In genomic region chr3:51982352-51982837, GRCh38 we compare ENCODE assay signal across 1 cellular context.
TF ChIP-seq lines count a peak whose summit lies in the region.

No MANE protein-coding gene starts in this region.

TF ChIP-seq in HepG2, 621 proteins besides CTCF, POLR2A, EP300 and RAD21 (continued from another document and continues in another):
- TF ChIP-seq, protein P1, sequence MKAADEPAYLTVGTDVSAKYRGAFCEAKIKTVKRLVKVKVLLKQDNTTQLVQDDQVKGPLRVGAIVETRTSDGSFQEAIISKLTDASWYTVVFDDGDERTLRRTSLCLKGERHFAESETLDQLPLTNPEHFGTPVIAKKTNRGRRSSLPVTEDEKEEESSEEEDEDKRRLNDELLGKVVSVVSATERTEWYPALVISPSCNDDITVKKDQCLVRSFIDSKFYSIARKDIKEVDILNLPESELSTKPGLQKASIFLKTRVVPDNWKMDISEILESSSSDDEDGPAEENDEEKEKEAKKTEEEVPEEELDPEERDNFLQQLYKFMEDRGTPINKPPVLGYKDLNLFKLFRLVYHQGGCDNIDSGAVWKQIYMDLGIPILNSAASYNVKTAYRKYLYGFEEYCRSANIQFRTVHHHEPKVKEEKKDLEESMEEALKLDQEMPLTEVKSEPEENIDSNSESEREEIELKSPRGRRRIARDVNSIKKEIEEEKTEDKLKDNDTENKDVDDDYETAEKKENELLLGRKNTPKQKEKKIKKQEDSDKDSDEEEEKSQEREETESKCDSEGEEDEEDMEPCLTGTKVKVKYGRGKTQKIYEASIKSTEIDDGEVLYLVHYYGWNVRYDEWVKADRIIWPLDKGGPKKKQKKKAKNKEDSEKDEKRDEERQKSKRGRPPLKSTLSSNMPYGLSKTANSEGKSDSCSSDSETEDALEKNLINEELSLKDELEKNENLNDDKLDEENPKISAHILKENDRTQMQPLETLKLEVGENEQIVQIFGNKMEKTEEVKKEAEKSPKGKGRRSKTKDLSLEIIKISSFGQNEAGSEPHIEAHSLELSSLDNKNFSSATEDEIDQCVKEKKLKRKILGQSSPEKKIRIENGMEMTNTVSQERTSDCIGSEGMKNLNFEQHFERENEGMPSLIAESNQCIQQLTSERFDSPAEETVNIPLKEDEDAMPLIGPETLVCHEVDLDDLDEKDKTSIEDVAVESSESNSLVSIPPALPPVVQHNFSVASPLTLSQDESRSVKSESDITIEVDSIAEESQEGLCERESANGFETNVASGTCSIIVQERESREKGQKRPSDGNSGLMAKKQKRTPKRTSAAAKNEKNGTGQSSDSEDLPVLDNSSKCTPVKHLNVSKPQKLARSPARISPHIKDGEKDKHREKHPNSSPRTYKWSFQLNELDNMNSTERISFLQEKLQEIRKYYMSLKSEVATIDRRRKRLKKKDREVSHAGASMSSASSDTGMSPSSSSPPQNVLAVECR (CRISPR knock-in tag; IDR thresholded peaks at IDR 0.05; ENCODE audit: borderline replicate concordance): peak; percentile 28; the same call in 1 of the 2 replicates
- no peak for TF ChIP-seq ZNF546 (CRISPR knock-in tag; conservative IDR thresholded peaks at IDR 0.05)
- no peak for TF ChIP-seq ZFP82 (CRISPR knock-in tag; IDR thresholded peaks at IDR 0.05; ENCODE audit: borderline replicate concordance)
- no peak for TF ChIP-seq ATF7-NPFF (CRISPR knock-in tag; IDR thresholded peaks at IDR 0.05; ENCODE audit: low read depth)
- TF ChIP-seq MED13 (CRISPR knock-in tag; IDR thresholded peaks at IDR 0.05): no peak
- peak; percentile 56; the same call in 1 of the 2 replicates for TF ChIP-seq KLF11 (CRISPR knock-in tag; IDR thresholded peaks at IDR 0.05)
- TF ChIP-seq ZNF83 (CRISPR knock-in tag; IDR thresholded peaks at IDR 0.05; ENCODE audit: borderline replicate concordance): no peak
- TF ChIP-seq, protein P2, sequence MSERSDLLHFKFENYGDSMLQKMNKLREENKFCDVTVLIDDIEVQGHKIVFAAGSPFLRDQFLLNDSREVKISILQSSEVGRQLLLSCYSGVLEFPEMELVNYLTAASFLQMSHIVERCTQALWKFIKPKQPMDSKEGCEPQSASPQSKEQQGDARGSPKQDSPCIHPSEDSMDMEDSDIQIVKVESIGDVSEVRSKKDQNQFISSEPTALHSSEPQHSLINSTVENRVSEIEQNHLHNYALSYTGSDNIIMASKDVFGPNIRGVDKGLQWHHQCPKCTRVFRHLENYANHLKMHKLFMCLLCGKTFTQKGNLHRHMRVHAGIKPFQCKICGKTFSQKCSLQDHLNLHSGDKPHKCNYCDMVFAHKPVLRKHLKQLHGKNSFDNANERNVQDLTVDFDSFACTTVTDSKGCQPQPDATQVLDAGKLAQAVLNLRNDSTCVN (CRISPR knock-in tag; IDR thresholded peaks at IDR 0.05; ENCODE audit: borderline replicate concordance): peak; percentile 79
- TF ChIP-seq ZNF747 (CRISPR knock-in tag; IDR thresholded peaks at IDR 0.05; ENCODE audit: borderline replicate concordance): no peak
- peak; percentile 80 for TF ChIP-seq ZNF619 (CRISPR knock-in tag; IDR thresholded peaks at IDR 0.05)
- TF ChIP-seq HMG20A (CRISPR knock-in tag; IDR thresholded peaks at IDR 0.05; ENCODE audit: borderline replicate concordance): peak; percentile 48; the same call in 1 of the 2 replicates
- no peak for TF ChIP-seq CENPX (CRISPR knock-in tag; IDR thresholded peaks at IDR 0.05)
- no peak for TF ChIP-seq RARG (CRISPR knock-in tag; IDR thresholded peaks at IDR 0.05; ENCODE audit: low read depth)
- peak; percentile 38; the same call in 1 of the 2 replicates for TF ChIP-seq NCOR1 (IDR thresholded peaks at IDR 0.05; ENCODE audit: borderline replicate concordance, low read length)
- TF ChIP-seq, protein P3, sequence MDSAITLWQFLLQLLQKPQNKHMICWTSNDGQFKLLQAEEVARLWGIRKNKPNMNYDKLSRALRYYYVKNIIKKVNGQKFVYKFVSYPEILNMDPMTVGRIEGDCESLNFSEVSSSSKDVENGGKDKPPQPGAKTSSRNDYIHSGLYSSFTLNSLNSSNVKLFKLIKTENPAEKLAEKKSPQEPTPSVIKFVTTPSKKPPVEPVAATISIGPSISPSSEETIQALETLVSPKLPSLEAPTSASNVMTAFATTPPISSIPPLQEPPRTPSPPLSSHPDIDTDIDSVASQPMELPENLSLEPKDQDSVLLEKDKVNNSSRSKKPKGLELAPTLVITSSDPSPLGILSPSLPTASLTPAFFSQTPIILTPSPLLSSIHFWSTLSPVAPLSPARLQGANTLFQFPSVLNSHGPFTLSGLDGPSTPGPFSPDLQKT (CRISPR knock-in tag; IDR thresholded peaks at IDR 0.05; ENCODE audit: borderline replicate concordance): no peak
- TF ChIP-seq ZNF616 (CRISPR knock-in tag; IDR thresholded peaks at IDR 0.05; ENCODE audit: low read depth): no peak
- peak; percentile 21; the same call in 1 of the 2 replicates for TF ChIP-seq TAF1 (CRISPR knock-in tag; IDR thresholded peaks at IDR 0.05)
- no peak; the same call in 1 of the 2 replicates for TF ChIP-seq ZNF441 (CRISPR knock-in tag; IDR thresholded peaks at IDR 0.05; ENCODE audit: borderline replicate concordance)
- no peak for TF ChIP-seq ZNF138 (CRISPR knock-in tag; IDR thresholded peaks at IDR 0.05; ENCODE audit: low read depth)
- TF ChIP-seq JUND (CRISPR knock-in tag; IDR thresholded peaks at IDR 0.05): peak; percentile 83; the same call in 1 of the 2 replicates
- TF ChIP-seq, protein P4, sequence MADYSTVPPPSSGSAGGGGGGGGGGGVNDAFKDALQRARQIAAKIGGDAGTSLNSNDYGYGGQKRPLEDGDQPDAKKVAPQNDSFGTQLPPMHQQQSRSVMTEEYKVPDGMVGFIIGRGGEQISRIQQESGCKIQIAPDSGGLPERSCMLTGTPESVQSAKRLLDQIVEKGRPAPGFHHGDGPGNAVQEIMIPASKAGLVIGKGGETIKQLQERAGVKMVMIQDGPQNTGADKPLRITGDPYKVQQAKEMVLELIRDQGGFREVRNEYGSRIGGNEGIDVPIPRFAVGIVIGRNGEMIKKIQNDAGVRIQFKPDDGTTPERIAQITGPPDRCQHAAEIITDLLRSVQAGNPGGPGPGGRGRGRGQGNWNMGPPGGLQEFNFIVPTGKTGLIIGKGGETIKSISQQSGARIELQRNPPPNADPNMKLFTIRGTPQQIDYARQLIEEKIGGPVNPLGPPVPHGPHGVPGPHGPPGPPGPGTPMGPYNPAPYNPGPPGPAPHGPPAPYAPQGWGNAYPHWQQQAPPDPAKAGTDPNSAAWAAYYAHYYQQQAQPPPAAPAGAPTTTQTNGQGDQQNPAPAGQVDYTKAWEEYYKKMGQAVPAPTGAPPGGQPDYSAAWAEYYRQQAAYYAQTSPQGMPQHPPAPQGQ (CRISPR knock-in tag; IDR thresholded peaks at IDR 0.05; ENCODE audit: borderline replicate concordance): 0 out of 2 replicates have a peak, but pooled peaks have one; percentile 33
- peak; percentile 76; the same call in 1 of the 2 replicates for TF ChIP-seq ZNF331 (CRISPR knock-in tag; IDR thresholded peaks at IDR 0.05)
- TF ChIP-seq, protein P5, sequence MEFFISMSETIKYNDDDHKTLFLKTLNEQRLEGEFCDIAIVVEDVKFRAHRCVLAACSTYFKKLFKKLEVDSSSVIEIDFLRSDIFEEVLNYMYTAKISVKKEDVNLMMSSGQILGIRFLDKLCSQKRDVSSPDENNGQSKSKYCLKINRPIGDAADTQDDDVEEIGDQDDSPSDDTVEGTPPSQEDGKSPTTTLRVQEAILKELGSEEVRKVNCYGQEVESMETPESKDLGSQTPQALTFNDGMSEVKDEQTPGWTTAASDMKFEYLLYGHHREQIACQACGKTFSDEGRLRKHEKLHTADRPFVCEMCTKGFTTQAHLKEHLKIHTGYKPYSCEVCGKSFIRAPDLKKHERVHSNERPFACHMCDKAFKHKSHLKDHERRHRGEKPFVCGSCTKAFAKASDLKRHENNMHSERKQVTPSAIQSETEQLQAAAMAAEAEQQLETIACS (CRISPR knock-in tag; IDR thresholded peaks at IDR 0.05): no peak; the same call in 1 of the 2 replicates
- peak; percentile 84; the same call in 1 of the 2 replicates for TF ChIP-seq SSRP1 (CRISPR knock-in tag; IDR thresholded peaks at IDR 0.05)
- TF ChIP-seq, protein P6, sequence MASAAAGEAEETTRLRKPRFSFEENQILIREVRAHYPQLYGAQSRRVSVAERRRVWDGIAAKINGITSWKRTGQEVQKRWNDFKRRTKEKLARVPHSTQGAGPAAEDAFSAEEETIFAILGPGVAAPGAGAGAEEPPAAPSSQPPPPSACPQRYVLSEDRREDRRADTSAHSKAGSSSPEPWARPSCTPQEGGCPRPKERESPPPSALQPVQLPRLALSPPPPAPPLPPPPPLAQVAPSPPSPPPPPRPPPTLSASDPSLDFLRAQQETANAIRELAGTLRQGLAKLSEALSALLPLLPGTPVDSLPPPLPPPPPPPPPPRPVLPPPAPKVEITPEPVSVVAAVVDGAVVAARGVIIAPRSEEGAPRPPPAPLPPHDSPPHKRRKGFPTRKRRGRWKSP (CRISPR knock-in tag; IDR thresholded peaks at IDR 0.05): no peak
- TF ChIP-seq RARA (CRISPR knock-in tag; IDR thresholded peaks at IDR 0.05): peak; percentile 71; the same call in 1 of the 2 replicates
- no peak for TF ChIP-seq NFIC (IDR thresholded peaks at IDR 0.05; ENCODE audit: low read length)
- TF ChIP-seq HHEX (CRISPR knock-in tag; IDR thresholded peaks at IDR 0.05): 0 out of 2 replicates have a peak, but pooled peaks have one; percentile 33
- TF ChIP-seq TEAD2 (CRISPR knock-in tag; IDR thresholded peaks at IDR 0.05): no peak
- no peak for TF ChIP-seq SMAD1 (CRISPR knock-in tag; IDR thresholded peaks at IDR 0.05; ENCODE audit: borderline replicate concordance, low read depth)
- TF ChIP-seq RFX5 (IDR thresholded peaks at IDR 0.05; ENCODE audit: low read depth, low read length): no peak
- TF ChIP-seq MXD1 (CRISPR knock-in tag; IDR thresholded peaks at IDR 0.05): peak; percentile 43; the same call in 1 of the 2 replicates
- TF ChIP-seq ZNF430 (CRISPR knock-in tag; IDR thresholded peaks at IDR 0.05): peak; percentile 71
- TF ChIP-seq CENPT (CRISPR knock-in tag; IDR thresholded peaks at IDR 0.05; ENCODE audit: low read depth): peak; percentile 66; the same call in 1 of the 2 replicates
- no peak for TF ChIP-seq NFE2 (CRISPR knock-in tag; IDR thresholded peaks at IDR 0.05)
- TF ChIP-seq XRCC5 (optimal IDR thresholded peaks at IDR 0.05; ENCODE audit: low read length): peak; percentile 97
- peak; percentile 89 to 98 for TF ChIP-seq HMGXB4 (CRISPR knock-in tag; IDR thresholded peaks at IDR 0.05; ENCODE audit: borderline replicate concordance in 1 of 2, low read depth in 1 of 2)
- no peak for TF ChIP-seq SCMH1 (CRISPR knock-in tag; IDR thresholded peaks at IDR 0.05; ENCODE audit: borderline replicate concordance)
- peak; percentile 44 for TF ChIP-seq TBL1XR1 (IDR thresholded peaks at IDR 0.05; ENCODE audit: borderline replicate concordance, low read length, partially characterized antibody)
- peak; percentile 46; the same call in 1 of the 2 replicates for TF ChIP-seq DPF2 (CRISPR knock-in tag; IDR thresholded peaks at IDR 0.05; ENCODE audit: borderline replicate concordance, low read depth)
- no peak for TF ChIP-seq HMG20B (CRISPR knock-in tag; conservative IDR thresholded peaks at IDR 0.05)
- TF ChIP-seq TOE1 (CRISPR knock-in tag; IDR thresholded peaks at IDR 0.05): no peak
- TF ChIP-seq, protein P7, sequence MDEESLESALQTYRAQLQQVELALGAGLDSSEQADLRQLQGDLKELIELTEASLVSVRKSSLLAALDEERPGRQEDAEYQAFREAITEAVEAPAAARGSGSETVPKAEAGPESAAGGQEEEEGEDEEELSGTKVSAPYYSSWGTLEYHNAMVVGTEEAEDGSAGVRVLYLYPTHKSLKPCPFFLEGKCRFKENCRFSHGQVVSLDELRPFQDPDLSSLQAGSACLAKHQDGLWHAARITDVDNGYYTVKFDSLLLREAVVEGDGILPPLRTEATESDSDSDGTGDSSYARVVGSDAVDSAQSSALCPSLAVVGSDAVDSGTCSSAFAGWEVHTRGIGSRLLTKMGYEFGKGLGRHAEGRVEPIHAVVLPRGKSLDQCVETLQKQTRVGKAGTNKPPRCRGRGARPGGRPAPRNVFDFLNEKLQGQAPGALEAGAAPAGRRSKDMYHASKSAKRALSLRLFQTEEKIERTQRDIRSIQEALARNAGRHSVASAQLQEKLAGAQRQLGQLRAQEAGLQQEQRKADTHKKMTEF (CRISPR knock-in tag; IDR thresholded peaks at IDR 0.05): 0 out of 2 replicates have a peak, but pooled peaks have one; percentile 19
- 0 out of 2 replicates have a peak, but pooled peaks have one; percentile 51 for TF ChIP-seq ZNF552 (CRISPR knock-in tag; IDR thresholded peaks at IDR 0.05; ENCODE audit: borderline replicate concordance)
- TF ChIP-seq IKZF5 (CRISPR knock-in tag; IDR thresholded peaks at IDR 0.05): peak; percentile 67; the same call in 1 of the 2 replicates
- TF ChIP-seq FOSL2 (CRISPR knock-in tag; IDR thresholded peaks at IDR 0.05): peak; percentile 94
- peak; percentile 19; the same call in 1 of the 2 replicates for TF ChIP-seq ZNF510 (CRISPR knock-in tag; IDR thresholded peaks at IDR 0.05; ENCODE audit: low read depth)
- TF ChIP-seq ZNF709 (CRISPR knock-in tag; IDR thresholded peaks at IDR 0.05): no peak
- TF ChIP-seq ZNF768 (CRISPR knock-in tag; IDR thresholded peaks at IDR 0.05): peak; percentile 43; the same call in 1 of the 2 replicates
- TF ChIP-seq ZNF414 (CRISPR knock-in tag; IDR thresholded peaks at IDR 0.05): peak; percentile 85
